ENCODE assay signal across 8 cellular contexts in the genomic region with DNA sequence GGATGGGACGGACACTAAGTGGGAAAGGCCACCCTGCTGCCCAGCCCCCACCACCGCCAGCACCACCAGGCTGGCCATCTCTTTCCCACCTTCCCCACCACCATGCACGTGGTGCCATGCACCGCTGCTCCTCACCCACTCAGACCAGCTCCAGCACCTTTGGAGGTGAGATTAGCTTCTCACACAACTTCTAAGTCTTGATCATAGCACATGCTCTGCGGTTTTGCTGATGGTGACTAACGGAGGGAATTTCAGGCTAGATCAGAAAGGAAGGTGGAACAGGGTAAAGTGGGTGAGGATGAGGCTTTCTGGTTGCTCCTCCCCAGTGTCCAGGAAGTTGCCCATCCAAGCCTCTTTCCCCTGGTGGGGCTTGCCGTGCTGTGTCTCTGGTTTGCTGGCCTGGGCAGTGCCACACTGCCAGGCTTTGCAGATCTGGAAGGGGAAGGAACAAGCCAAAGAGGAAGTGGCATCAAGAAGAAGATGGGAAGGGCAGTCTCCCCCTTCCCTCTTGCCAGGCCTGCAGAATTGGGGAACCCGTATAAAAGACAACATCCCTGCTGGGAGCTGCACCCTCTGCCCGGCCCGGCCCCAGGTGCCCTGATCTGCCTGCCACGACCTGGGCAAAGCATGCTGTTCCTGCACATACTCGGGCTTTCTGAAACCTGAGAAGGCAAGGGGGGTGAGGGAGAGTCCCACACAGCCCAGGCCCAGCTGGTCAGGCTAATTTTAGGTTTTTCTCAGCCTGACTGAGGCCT. TPM values are rescaled to one million over a fixed set of nuclear protein-coding genes. Genes with fewer than 3 reads are reported as not detected.
DNase-seq lines count a peak whose midpoint lies in the region; ATAC-seq and TF ChIP-seq lines count a peak whose summit lies in the region.

No MANE protein-coding gene starts in this region.

- H3K27me3 Mint-ChIP-seq in CD8-positive, alpha-beta T cell (ENCODE audit: low read depth), result no peaks in the 10 kb centered on the region
- no peaks in the 10 kb centered on the region for H3K27me3 Mint-ChIP-seq in stimulated activated memory B cell treated with anti-CD40 and anti-IgM and Interleukin-4, amounts not matched to agents 10 μg/mL and 1 μg/mL and 100 μg/mL, for 72 hours

- H3K27me3 ChIP-seq in CD8-positive, alpha-beta T cell (ENCODE audit: insufficient read depth, low read length), result no peaks in the 10 kb centered on the region
- H3K27me3 ChIP-seq in SJSA1 (replicated peaks) (no peaks in the 10 kb centered on the region), gastroesophageal sphincter (no peaks in the 10 kb centered on the region)

- H3K9me3 Mint-ChIP-seq in CD8-positive, alpha-beta T cell, result no peaks in the 10 kb centered on the region
- no peaks in the 10 kb centered on the region for H3K9me3 Mint-ChIP-seq in stimulated activated memory B cell treated with anti-CD40 and anti-IgM and Interleukin-4, amounts not matched to agents 10 μg/mL and 1 μg/mL and 100 μg/mL, for 72 hours

- peak; percentile 65 for ATAC-seq in CD8-positive, alpha-beta T cell
- peak; percentile 60 for ATAC-seq in HG03108 (IDR thresholded peaks at IDR 0.05; ENCODE audit: unreplicated experiment)
- peak; percentile 62 for ATAC-seq in gastroesophageal sphincter
- peak; percentile 83 for ATAC-seq in stimulated activated memory B cell treated with anti-CD40 and anti-IgM and Interleukin-4, amounts not matched to agents 10 μg/mL and 1 μg/mL and 100 μg/mL, for 72 hours

- H3K27ac ChIP-seq in CD8-positive, alpha-beta T cell (ENCODE audit: low read depth, low read length), result no peak overlapping the region
- H3K27ac ChIP-seq in SJSA1 (peak overlapping the region; percentile 94), gastroesophageal sphincter (peak overlapping the region in 2 of 4 donors; percentile 50 to 59)

- no peaks in the 10 kb centered on the region for H3K36me3 ChIP-seq in CD8-positive, alpha-beta T cell (ENCODE audit: insufficient read depth, low read length)
- H3K36me3 ChIP-seq in SJSA1 (no peaks in the 10 kb centered on the region), gastroesophageal sphincter (no peaks in the 10 kb centered on the region)

- H3K4me3 ChIP-seq in CD8-positive, alpha-beta T cell (ENCODE audit: low read depth, low read length), result no peak overlapping the region
- H3K4me3 ChIP-seq in SJSA1 (no peak overlapping the region), gastroesophageal sphincter (no peak overlapping the region)

- H3K4me3 Mint-ChIP-seq in CD8-positive, alpha-beta T cell, result peak overlapping the region; percentile 22
- no peak overlapping the region for H3K4me3 Mint-ChIP-seq in stimulated activated memory B cell treated with anti-CD40 and anti-IgM and Interleukin-4, amounts not matched to agents 10 μg/mL and 1 μg/mL and 100 μg/mL, for 72 hours

- H3K4me1 Mint-ChIP-seq in CD8-positive, alpha-beta T cell (ENCODE audit: low read depth), result peaks cover 50% of the 10 kb centered on the region
- H3K4me1 Mint-ChIP-seq in stimulated activated memory B cell treated with anti-CD40 and anti-IgM and Interleukin-4, amounts not matched to agents 10 μg/mL and 1 μg/mL and 100 μg/mL, for 72 hours, result peaks cover 74% of the 10 kb centered on the region

- no peak for TF ChIP-seq EP300 in gastroesophageal sphincter (IDR thresholded peaks at IDR 0.05)

- CTCF ChIA-PET in CD8-positive, alpha-beta T cell (lab: Charles Lee), result interaction anchor here (0.8 kb wide), 1 partner anchor 16 kb away, joined by 3 read pairs; no protein-coding TSS in a partner anchor

- H3K4me1 ChIP-seq in CD8-positive, alpha-beta T cell (ENCODE audit: insufficient read depth, low read length), result peaks cover 46% of the 10 kb centered on the region
- H3K4me1 ChIP-seq in SJSA1 (replicated peaks), result peaks cover 40% of the 10 kb centered on the region
- peaks cover 0 to 8% (median 0%) of the 10 kb centered on the region in 3 donors for H3K4me1 ChIP-seq in gastroesophageal sphincter

- WGBS in gastroesophageal sphincter (ENCODE audit: low coverage in 1 of 2), 2 donors, result 80 to 94% methylated on average over 1 to 4 of the region's 12 CpGs

- TF ChIP-seq POLR2A in GM19193 (IDR thresholded peaks at IDR 0.05; ENCODE audit: extremely low read depth, insufficient read depth, insufficient read length) (peak; percentile 51), gastroesophageal sphincter (IDR thresholded peaks at IDR 0.05) (no peak)

- H3K27ac Mint-ChIP-seq in CD8-positive, alpha-beta T cell, result no peak overlapping the region
- peak overlapping the region; percentile 87 for H3K27ac Mint-ChIP-seq in stimulated activated memory B cell treated with anti-CD40 and anti-IgM and Interleukin-4, amounts not matched to agents 10 μg/mL and 1 μg/mL and 100 μg/mL, for 72 hours

- no peak for DNase-seq in CD8-positive, alpha-beta T cell
- peak; percentile 48 to 56 for DNase-seq in SJSA1 (ENCODE audit: low read depth in 1 of 2, low spot score in 2 of 2)
- DNase-seq in NCI-H1694 treated with DMSO at 0.1 percent for 48 hours (lab: John Stamatoyannopoulos, UW), result no peak
- no peak for DNase-seq in KG1 (lab: John Stamatoyannopoulos, UW)

- H3K9me3 ChIP-seq in CD8-positive, alpha-beta T cell (ENCODE audit: low read length), result no peaks in the 10 kb centered on the region
- H3K9me3 ChIP-seq in SJSA1 (replicated peaks) (no peaks in the 10 kb centered on the region), gastroesophageal sphincter (no peaks in the 10 kb centered on the region)

- no peak for TF ChIP-seq CTCF in CD8-positive, alpha-beta T cell (IDR thresholded peaks at IDR 0.05)
- TF ChIP-seq CTCF in gastroesophageal sphincter (IDR thresholded peaks at IDR 0.05), result no peak

- intact Hi-C loops in CD8-positive, alpha-beta T cell (cut with DNase I, micrococcal nuclease), result no loop called here

- no peaks in the 10 kb centered on the region for H3K36me3 Mint-ChIP-seq in CD8-positive, alpha-beta T cell
- H3K36me3 Mint-ChIP-seq in stimulated activated memory B cell treated with anti-CD40 and anti-IgM and Interleukin-4, amounts not matched to agents 10 μg/mL and 1 μg/mL and 100 μg/mL, for 72 hours, result no peaks in the 10 kb centered on the region

- POLR2A ChIA-PET in CD8-positive, alpha-beta T cell (lab: Charles Lee), result interaction anchor here (0.6 to 1.1 kb wide), 3 partner anchors 30 to 449 kb away, joined by 3 to 4 read pairs (median 3); partner anchors contain the start of gene SP110

RNA-seq across cellular contexts. Expression of gene CAB39, which starts 44.3 kb away (rescaled TPM):
- 10 to 100 TPM; 36.4 to 42.6 TPM for total RNA-seq in CD8-positive, alpha-beta T cell
- total RNA-seq in SJSA1 (2014; rRNA removed; shearing (Covaris generic)), result 106 and 108 TPM in 2 replicates
- 100 to 1,000 TPM in 3 of 4 donors, 10 to 100 TPM in 1; 88.5 to 115 (median 108) TPM for total RNA-seq in gastroesophageal sphincter

Comparison
In these comparisons a context has a peak if more than half of its experiments do, and no peak if none do; other contexts are left out.
1. DNase-seq: peak in SJSA1 (2 of 2); none in CD8-positive, alpha-beta T cell (0 of 7), NCI-H1694 treated with DMSO at 0.1 percent for 48 hours (single experiment) and KG1 (single experiment).
2. Peak in every context shown above with its lines, with median percentiles within 50 percentile points of each other: ATAC-seq.